10 cellular contexts compared by ENCODE assay signal in genomic region chrX:123184858-123185251, GRCh38. TPM values are rescaled to one million over a fixed set of nuclear protein-coding genes. Genes with fewer than 3 reads are reported as not detected.
A peak's percentile ranks its signal among the peaks of the same experiment; 100 is the strongest.
DNase-seq lines count a peak whose midpoint lies in the region; ATAC-seq, FAIRE-seq and TF ChIP-seq lines count a peak whose summit lies in the region.
"Had no signal": no experiment of that assay in that cellular context is flagged by ENCODE, and none has a peak within 500 bp of the region (broad histone marks: within the 10 kb centered on the region; RNA-seq: fewer than 3 reads in every experiment).

No MANE protein-coding gene starts in this region.

- FAIRE-seq in D721Med (lab: Jason Lieb, UNC) = no peak
- FAIRE-seq: G401.6 had no signal

- no peak overlapping the region for H3K18ac ChIP-seq in trophoblast cell (ENCODE audit: low read length)

- H3K9me3 ChIP-seq in T-helper 17 cell (ENCODE audit: control insufficient read depth, low read length, poor library complexity, severe bottlenecking) = no peaks in the 10 kb centered on the region
- no peaks in the 10 kb centered on the region for H3K9me3 ChIP-seq in trophoblast cell (ENCODE audit: insufficient read depth, low read depth, low read length)
- H3K9me3 ChIP-seq in Caco-2 = no peaks in the 10 kb centered on the region

- H3K23ac ChIP-seq in trophoblast cell (ENCODE audit: low read length) = no peak overlapping the region

- no TSS peak for BruUV-seq in Caco-2 (replicated peaks; lab: Mats Ljungman, UMichigan)

- H4K12ac ChIP-seq in trophoblast cell (ENCODE audit: low read depth, low read length) = no peak overlapping the region

- intact Hi-C loops in Caco-2 (cut with micrococcal nuclease; ENCODE audit: unreplicated experiment) = no loop called here

- no peaks in the 10 kb centered on the region for H3K79me2 ChIP-seq in trophoblast cell (ENCODE audit: control insufficient read depth, insufficient read depth, low read length, poor library complexity)

- H3K27me3 Mint-ChIP-seq in T-helper 17 cell (peaks cover 23% of the 10 kb centered on the region), glutamatergic neuron (ENCODE audit: unreplicated experiment) (peaks cover 3% of the 10 kb centered on the region), Caco-2 (ENCODE audit: insufficient read depth, unreplicated experiment) (peaks cover 5% of the 10 kb centered on the region)

- no peak overlapping the region for H4K8ac ChIP-seq in trophoblast cell (ENCODE audit: low read depth, low read length)

- DNase-seq in D721Med (ENCODE audit: insufficient read length, low spot score) (peak; percentile 15), T-helper 17 cell (no peak), glutamatergic neuron (peak; percentile 29), trophoblast cell (no peak), NOMO-1 (lab: John Stamatoyannopoulos, UW; ENCODE audit: unreplicated experiment in 2 of 2) (no peak), Caco-2 (no peak), SK-N-DZ (ENCODE audit: low spot score) (no peak)

- no peak overlapping the region for H2BK120ac ChIP-seq in trophoblast cell (ENCODE audit: insufficient read depth, low read length, poor library complexity)

- peaks cover 8% of the 10 kb centered on the region for H3K4me1 Mint-ChIP-seq in T-helper 17 cell
- H3K4me1 Mint-ChIP-seq in glutamatergic neuron (ENCODE audit: low read depth, unreplicated experiment) = peaks cover 14% of the 10 kb centered on the region
- H3K4me1 Mint-ChIP-seq in Caco-2 (ENCODE audit: low read depth, unreplicated experiment) = no peaks in the 10 kb centered on the region

- H2AFZ ChIP-seq in trophoblast cell (ENCODE audit: insufficient read depth, low read length, poor library complexity) = no peak overlapping the region

- no CpG with 5 or more reads among the region's 26 CpGs for WGBS in trophoblast cell (ENCODE audit: extremely low coverage, insufficient coverage, insufficient read length)

- TF ChIP-seq CTCF in D721Med (IDR thresholded peaks at IDR 0.05; ENCODE audit: insufficient read depth, missing control alignments) (no peak), glutamatergic neuron (IDR thresholded peaks at IDR 0.05; ENCODE audit: partially characterized antibody, unreplicated experiment) (no peak), Caco-2 (IDR thresholded peaks at IDR 0.05; ENCODE audit: insufficient read depth in 1 of 2, low read depth in 1 of 2, low read length in 1 of 2, severe bottlenecking in 1 of 2, unreplicated experiment in 1 of 2) (no peak)

- H3K27me3 ChIP-seq in trophoblast cell (ENCODE audit: insufficient read depth, low read length) (peaks cover 11% of the 10 kb centered on the region), Caco-2 (replicated peaks; ENCODE audit: control insufficient read depth, insufficient read depth, low read length) (no peaks in the 10 kb centered on the region)

- H2BK12ac ChIP-seq in trophoblast cell (ENCODE audit: low read length) = no peak overlapping the region

- H3K36me3 Mint-ChIP-seq in T-helper 17 cell (ENCODE audit: low read depth) = no peaks in the 10 kb centered on the region
- no peaks in the 10 kb centered on the region for H3K36me3 Mint-ChIP-seq in glutamatergic neuron (ENCODE audit: unreplicated experiment)
- H3K36me3 Mint-ChIP-seq in Caco-2 (ENCODE audit: insufficient read depth, unreplicated experiment) = no peaks in the 10 kb centered on the region

- CTCF ChIA-PET in Caco-2 (lab: Charles Lee) = no interaction called here

- no peak overlapping the region for H3K9ac ChIP-seq in trophoblast cell (ENCODE audit: low read length)

- ATAC-seq in T-helper 17 cell = no peak
- ATAC-seq in HG02642 (IDR thresholded peaks at IDR 0.05; ENCODE audit: poor library complexity, unreplicated experiment) = no peak

- H3K9me3 Mint-ChIP-seq in glutamatergic neuron (ENCODE audit: unreplicated experiment) (no peaks in the 10 kb centered on the region), Caco-2 (ENCODE audit: unreplicated experiment) (no peaks in the 10 kb centered on the region)

- no peak overlapping the region for H3K27ac ChIP-seq in trophoblast cell (ENCODE audit: low read depth, low read length)

- H4K91ac ChIP-seq in trophoblast cell (ENCODE audit: low read depth, low read length) = no peak overlapping the region

- H3K4me2 ChIP-seq in trophoblast cell (ENCODE audit: low read length) = peak overlapping the region; percentile 76

- POLR2A ChIA-PET in Caco-2 (lab: Charles Lee) = no interaction called here

- H3K4ac ChIP-seq in trophoblast cell (ENCODE audit: low read depth, low read length) = no peak overlapping the region

- H3K27ac Mint-ChIP-seq in T-helper 17 cell (no peak overlapping the region), glutamatergic neuron (ENCODE audit: unreplicated experiment) (no peak overlapping the region), Caco-2 (ENCODE audit: unreplicated experiment) (no peak overlapping the region)

- H3K14ac ChIP-seq in trophoblast cell (ENCODE audit: low read length) = no peak overlapping the region

- no peak overlapping the region for H2BK5ac ChIP-seq in trophoblast cell (ENCODE audit: low read depth, low read length, poor library complexity)

- no peaks in the 10 kb centered on the region for H3K36me3 ChIP-seq in trophoblast cell (ENCODE audit: control insufficient read depth in 1 of 2, insufficient read depth in 2 of 2, low read length in 2 of 2)
- no peaks in the 10 kb centered on the region for H3K36me3 ChIP-seq in Caco-2 (ENCODE audit: control insufficient read depth, insufficient read depth, low read length)

- H3K4me3 Mint-ChIP-seq in T-helper 17 cell (peak overlapping the region; percentile 86), glutamatergic neuron (ENCODE audit: unreplicated experiment) (peak overlapping the region; percentile 97), Caco-2 (ENCODE audit: unreplicated experiment) (no peak overlapping the region)

- no peak overlapping the region for H2AK5ac ChIP-seq in trophoblast cell (ENCODE audit: low read length)

- no peaks in the 10 kb centered on the region for H3K4me1 ChIP-seq in trophoblast cell (ENCODE audit: control insufficient read depth in 1 of 2, insufficient read depth in 2 of 2, low read length in 2 of 2)
- no peaks in the 10 kb centered on the region for H3K4me1 ChIP-seq in Caco-2

- H3K79me1 ChIP-seq in trophoblast cell (ENCODE audit: low read length) = no peaks in the 10 kb centered on the region

- H3K4me3 ChIP-seq in trophoblast cell (ENCODE audit: low read depth, low read length) (no peak overlapping the region), Caco-2 (ENCODE audit: low read depth, low read length) (no peak overlapping the region)

RNA-seq across cellular contexts. Expression of gene GRIA3, which starts 0.8 kb away (rescaled TPM):
- total RNA-seq in T-helper 17 cell (under 1 TPM; 0.34 to 0.90 TPM), glutamatergic neuron (ENCODE audit: unreplicated experiment) (9.7 TPM), Caco-2 (2022) (not detected in 2 replicates)
- 0.07 and 0.08 TPM in 2 replicates for polyA plus RNA-seq in trophoblast cell (2013)
- 0.77 and 1.3 TPM in 2 replicates for polyA plus RNA-seq in SK-N-DZ (2014; cell fraction: cytosol; rRNA removed)
- 0.06 and 0.27 TPM in 2 replicates for polyA plus RNA-seq in SK-N-DZ (2014; cell fraction: nucleus; rRNA removed)
- total RNA-seq: NCI-H460 had no signal

Comparison
In these comparisons a context has a peak if more than half of its experiments do, and no peak if none do; other contexts are left out.
1. DNase-seq: peak in D721Med (single experiment) and glutamatergic neuron (single experiment); none in T-helper 17 cell (0 of 3), trophoblast cell (0 of 2), NOMO-1 (0 of 2), Caco-2 (0 of 2) and SK-N-DZ (single experiment).